Comparison of ENCODE assay signal across 12 cellular contexts in the genomic region with DNA sequence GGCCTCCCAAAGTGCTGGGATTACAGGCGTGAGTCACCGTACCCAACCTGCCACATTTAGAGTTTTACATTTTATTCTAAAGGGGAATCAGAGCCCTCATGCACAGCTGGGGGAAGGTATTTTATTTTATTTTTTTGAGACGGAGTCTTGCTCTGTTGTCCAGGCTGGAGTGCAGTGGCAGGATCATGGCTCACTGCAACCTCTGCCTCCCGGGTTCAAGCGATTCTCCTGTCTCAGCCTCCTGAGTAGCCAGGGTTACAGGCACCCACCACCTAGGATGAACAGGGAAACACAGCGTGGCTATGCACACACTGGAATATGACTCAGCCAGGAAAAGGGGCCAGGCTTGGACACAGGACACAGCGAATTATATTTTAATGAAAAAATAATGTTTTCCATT. TPM values are rescaled to one million over a fixed set of nuclear protein-coding genes. Genes with fewer than 3 reads are reported as not detected.
"Had no signal": no experiment of that assay in that cellular context is flagged by ENCODE, and none has a peak within 500 bp of the region (broad histone marks: within the 10 kb centered on the region; RNA-seq: fewer than 3 reads in every experiment).

No MANE protein-coding gene starts in this region.

RNA-seq across cellular contexts. Expression of gene TMPRSS9, which starts 37.1 kb away (rescaled TPM):
- total RNA-seq: activated B cell treated with CpG ODN at 0.5 μM for 24 hours; activated CD4-positive, alpha-beta memory T cell treated with anti-CD3 and anti-CD28 coated beads for 36 hours; activated CD4-positive, alpha-beta memory T cell treated with anti-CD3 and anti-CD28 coated beads, Interleukin-2, amount 10 ng/mL, durations not matched to agents 7 days and 5 days; activated CD4-positive, alpha-beta T cell treated with anti-CD3 and anti-CD28 coated beads for 36 hours; activated CD4-positive, alpha-beta T cell treated with anti-CD3 and anti-CD28 coated beads, Interleukin-2, amount 10 ng/mL, durations not matched to agents 24 days and 14 days; activated CD4-positive, alpha-beta T cell treated with anti-CD3 and anti-CD28 coated beads, Interleukin-2, amount 10 ng/mL, durations not matched to agents 7 days and 5 days; activated CD8-positive, alpha-beta memory T cell treated with anti-CD3 and anti-CD28 coated beads for 36 hours; activated CD8-positive, alpha-beta memory T cell treated with anti-CD3 and anti-CD28 coated beads, Interleukin-2, amount 10 ng/mL, durations not matched to agents 7 days and 5 days; activated CD8-positive, alpha-beta T cell treated with anti-CD3 and anti-CD28 coated beads for 36 hours; activated CD8-positive, alpha-beta T cell treated with anti-CD3 and anti-CD28 coated beads, Interleukin-2, amount 10 ng/mL, durations not matched to agents 7 days and 5 days; T-helper 17 cell; T-helper 2 cell treated with Interferon-gamma antibody and Interleukin-4, amounts not matched to agents 100 ng/mL and 5 ng/mL, for 36 hours had no signal
